Comparison of ENCODE assay signal across 1 cellular context in genomic region chr7:122304604-122304975, GRCh38.
TF ChIP-seq lines count a peak whose summit lies in the region.

TSS of gene FEZF1 (minus strand) at chr7:122304750. CDS start at chr7:122304437, 313 bp downstream.

TF ChIP-seq in HepG2, 621 proteins besides CTCF, POLR2A, EP300 and RAD21 (continued from another document):
- TF ChIP-seq TBX3 (IDR thresholded peaks at IDR 0.05; ENCODE audit: borderline replicate concordance) (peak; percentile 66; the same call in 1 of the 2 replicates), RARG (CRISPR knock-in tag; IDR thresholded peaks at IDR 0.05; ENCODE audit: low read depth) (no peak), ZNF777 (CRISPR knock-in tag; IDR thresholded peaks at IDR 0.05) (no peak), BATF2 (CRISPR knock-in tag; IDR thresholded peaks at IDR 0.05) (no peak), ZNF512B (CRISPR knock-in tag; IDR thresholded peaks at IDR 0.05; ENCODE audit: borderline replicate concordance) (no peak)
